Comparison of ENCODE assay signal across 17 cellular contexts in genomic region chr16:56341656-56342397, GRCh38.
DNase-seq lines count a peak whose midpoint lies in the region; ATAC-seq and TF ChIP-seq lines count a peak whose summit lies in the region.
"Had no signal": no experiment of that assay in that cellular context is flagged by ENCODE, and none has a peak within 500 bp of the region (broad histone marks: within the 10 kb centered on the region; RNA-seq: fewer than 3 reads in every experiment).

No MANE protein-coding gene starts in this region.

- no peak overlapping the region for H4K91ac ChIP-seq in IMR-90 (ENCODE audit: insufficient read depth, low read depth, low read length)

- BruUV-seq in IMR-90 (replicated peaks; lab: Mats Ljungman, UMichigan), result no TSS peak

- DNase-seq in AG20443 (ENCODE audit: low spot score) (peak; percentile 43), IMR-90 (no peak), amniotic epithelial cell (ENCODE audit: low read depth) (peak; percentile 27), myocyte (ENCODE audit: low read depth) (peak; percentile 97), dermis blood vessel endothelial cell (no peak)
- no peak for DNase-seq in CD8-positive, alpha-beta T cell
- DNase-seq: Caco-2, DMS153, NCI-H1417 treated with DMSO at 0.1 percent for 48 hours, NCI-H1930, NCI-H226, NCI-H526, PC-9, SW 1271 had no signal

- H2BK5ac ChIP-seq in IMR-90 (ENCODE audit: low read depth, low read length, poor library complexity, severe bottlenecking), result no peak overlapping the region

- no peak overlapping the region for H3K4me3 ChIP-seq in IMR-90 (ENCODE audit: insufficient read depth, low read depth, low read length)
- no peak overlapping the region for H3K4me3 ChIP-seq in CD8-positive, alpha-beta T cell (ENCODE audit: low read depth, low read length)
- H3K4me3 ChIP-seq: PC-9 had no signal

- no peaks in the 10 kb centered on the region for H3K36me3 ChIP-seq in IMR-90 (ENCODE audit: control insufficient read depth, insufficient read depth, low read length)
- H3K36me3 ChIP-seq in CD8-positive, alpha-beta T cell (ENCODE audit: insufficient read depth, low read length), result no peaks in the 10 kb centered on the region

- H3K36me3 Mint-ChIP-seq in CD8-positive, alpha-beta T cell, result no peaks in the 10 kb centered on the region
- H3K36me3 Mint-ChIP-seq: CD14-positive monocyte had no signal

- no peak overlapping the region for H2BK15ac ChIP-seq in IMR-90 (ENCODE audit: low read depth, low read length)

- dilution Hi-C loops in IMR-90 (cut with HindIII; ENCODE audit: low sequenced_read_pairs, unreplicated experiment), result no loop called here

- H3K9me1 ChIP-seq in IMR-90 (ENCODE audit: insufficient read depth, low read length), result no peaks in the 10 kb centered on the region

- no peak overlapping the region for H3K9ac ChIP-seq in IMR-90 (ENCODE audit: low read depth, low read length)

- no peak overlapping the region for H3K4me3 Mint-ChIP-seq in CD8-positive, alpha-beta T cell
- H3K4me3 Mint-ChIP-seq: CD14-positive monocyte had no signal

- no peak overlapping the region for H3K14ac ChIP-seq in IMR-90 (replicated peaks; ENCODE audit: low read depth, low read length)

- H3K9me3 ChIP-seq in IMR-90 (ENCODE audit: control insufficient read depth, insufficient read depth, low read length), result no peaks in the 10 kb centered on the region
- no peaks in the 10 kb centered on the region for H3K9me3 ChIP-seq in CD8-positive, alpha-beta T cell (ENCODE audit: low read length)
- H3K9me3 ChIP-seq: Caco-2 had no signal

- H3K23ac ChIP-seq in IMR-90 (ENCODE audit: low read depth, low read length), result no peak overlapping the region

- no peak overlapping the region for H3K27ac ChIP-seq in IMR-90 (ENCODE audit: insufficient read depth, low read length)
- H3K27ac ChIP-seq in CD8-positive, alpha-beta T cell (ENCODE audit: low read depth, low read length), result no peak overlapping the region
- H3K27ac ChIP-seq: PC-9 had no signal

- no peak overlapping the region for H3K4ac ChIP-seq in IMR-90 (ENCODE audit: low read depth, low read length)

- H3K18ac ChIP-seq in IMR-90 (ENCODE audit: low read depth, low read length), result no peak overlapping the region

- no peak overlapping the region for H3K56ac ChIP-seq in IMR-90 (ENCODE audit: extremely low read depth, insufficient read depth, low read length)

- H3K27ac Mint-ChIP-seq in CD8-positive, alpha-beta T cell, result no peak overlapping the region
- H3K27ac Mint-ChIP-seq: CD14-positive monocyte had no signal

- TF ChIP-seq POLR2A in IMR-90 (IDR thresholded peaks at IDR 0.05; ENCODE audit: low read depth, low read length), result no peak

- H2AK9ac ChIP-seq in IMR-90 (replicated peaks; ENCODE audit: low read depth, low read length, poor library complexity), result no peak overlapping the region

- TF ChIP-seq CTCF in IMR-90 (conservative IDR thresholded peaks at IDR 0.05; ENCODE audit: low read depth, low read length), result no peak
- TF ChIP-seq CTCF in CD8-positive, alpha-beta T cell (IDR thresholded peaks at IDR 0.05), result no peak

- no peak overlapping the region for H2AK5ac ChIP-seq in IMR-90 (ENCODE audit: low read depth, low read length)

- no peak overlapping the region for H4K5ac ChIP-seq in IMR-90 (ENCODE audit: low read depth, low read length)

- peak overlapping the region; percentile 33 for H2AFZ ChIP-seq in IMR-90 (replicated peaks; ENCODE audit: low read length, poor library complexity)
- H2AFZ ChIP-seq: PC-9 had no signal

- CTCF ChIA-PET in IMR-90 (lab: Yijun Ruan, JAX), result no interaction called here
- CTCF ChIA-PET in CD8-positive, alpha-beta T cell (lab: Charles Lee), result interaction anchor here (0.7 to 2.0 kb wide), 2 partner anchors 24 to 32 kb away, joined by 3 to 6 read pairs; no protein-coding TSS in a partner anchor

- H2BK120ac ChIP-seq in IMR-90 (ENCODE audit: low read depth, low read length), result no peak overlapping the region

- in situ Hi-C loops in IMR-90 (cut with MboI; ENCODE audit: low sequenced_read_pairs), result no loop called here

- H2BK20ac ChIP-seq in IMR-90 (ENCODE audit: low read depth, low read length), result no peak overlapping the region

- intact Hi-C loops in IMR-90 (cut with micrococcal nuclease), result no loop called here
- intact Hi-C loops in CD8-positive, alpha-beta T cell (cut with DNase I, micrococcal nuclease), result no loop called here

- no peak overlapping the region for H3K4me2 ChIP-seq in IMR-90 (ENCODE audit: low read depth, low read length)
- H3K4me2 ChIP-seq: PC-9 had no signal

- H4K8ac ChIP-seq in IMR-90 (ENCODE audit: low read depth in 2 of 2, low read length in 2 of 2), result no peak overlapping the region

- H3K79me1 ChIP-seq in IMR-90 (ENCODE audit: low read depth in 1 of 2, low read length in 2 of 2), result no peaks in the 10 kb centered on the region

- WGBS in IMR-90 (ENCODE audit: extremely low coverage in 2 of 2, insufficient read length in 1 of 2), 2 experiments, result 56% methylated on average over 3 of the region's 9 CpGs; no CpG with 5 or more reads in 1 of the 2 experiments

- no peaks in the 10 kb centered on the region for H3K4me1 Mint-ChIP-seq in CD8-positive, alpha-beta T cell (ENCODE audit: low read depth)
- H3K4me1 Mint-ChIP-seq: CD14-positive monocyte had no signal

- H3K9me3 Mint-ChIP-seq in CD8-positive, alpha-beta T cell, result no peaks in the 10 kb centered on the region
- H3K9me3 Mint-ChIP-seq: CD14-positive monocyte had no signal

- peak; percentile 65 for ATAC-seq in IMR-90 (ENCODE audit: low read depth)
- no peak for ATAC-seq in HG03159 (IDR thresholded peaks at IDR 0.05; ENCODE audit: unreplicated experiment)
- no peak for ATAC-seq in GM18868 (IDR thresholded peaks at IDR 0.05; ENCODE audit: unreplicated experiment)
- ATAC-seq in CD8-positive, alpha-beta T cell, result no peak

- no peak for TF ChIP-seq RAD21 in IMR-90 (IDR thresholded peaks at IDR 0.05; ENCODE audit: low read length)

- H3K27me3 Mint-ChIP-seq in CD8-positive, alpha-beta T cell (ENCODE audit: low read depth), result no peaks in the 10 kb centered on the region

- H3K27me3 ChIP-seq in IMR-90 (ENCODE audit: control insufficient read depth, insufficient read depth, low read length), result no peaks in the 10 kb centered on the region; the same call in 1 of the 2 replicates
- H3K27me3 ChIP-seq in CD8-positive, alpha-beta T cell (ENCODE audit: insufficient read depth, low read length), result no peaks in the 10 kb centered on the region

- no peaks in the 10 kb centered on the region for H4K20me1 ChIP-seq in IMR-90 (ENCODE audit: insufficient read depth, low read length)

- POLR2A ChIA-PET in IMR-90 (lab: Charles Lee; ENCODE audit: unreplicated experiment), result interaction anchor here (0.5 to 0.6 kb wide), 2 partner anchors 29 to 417 kb away, joined by 3 read pairs; no protein-coding TSS in a partner anchor
- POLR2A ChIA-PET in CD8-positive, alpha-beta T cell (lab: Charles Lee), result no interaction called here

- peaks cover 2% of the 10 kb centered on the region; the same call in 1 of the 2 replicates for H3K4me1 ChIP-seq in IMR-90 (ENCODE audit: control insufficient read depth, insufficient read depth, low read length)
- no peaks in the 10 kb centered on the region for H3K4me1 ChIP-seq in CD8-positive, alpha-beta T cell (ENCODE audit: insufficient read depth, low read length)
- H3K4me1 ChIP-seq: Caco-2 had no signal

TF ChIP-seq in IMR-90, 13 proteins besides CTCF, POLR2A, EP300 and RAD21:
- TF ChIP-seq FOS (IDR thresholded peaks at IDR 0.05; ENCODE audit: low read depth, low read length) (no peak), MAFK (IDR thresholded peaks at IDR 0.05; ENCODE audit: low read depth, low read length) (no peak), NFE2L2 (IDR thresholded peaks at IDR 0.05; ENCODE audit: low read depth, low read length) (no peak), CHD1 (IDR thresholded peaks at IDR 0.05; ENCODE audit: low read depth, low read length) (no peak), SMC3 (IDR thresholded peaks at IDR 0.05; ENCODE audit: low read depth, low read length) (no peak), RFX5 (IDR thresholded peaks at IDR 0.05; ENCODE audit: low read depth, low read length) (no peak), MAZ (IDR thresholded peaks at IDR 0.05; ENCODE audit: borderline replicate concordance, low read depth, low read length) (no peak), BHLHE40 (IDR thresholded peaks at IDR 0.05; ENCODE audit: low read depth, low read length) (no peak), CEBPB (IDR thresholded peaks at IDR 0.05; ENCODE audit: low read depth, low read length) (no peak), MXI1 (IDR thresholded peaks at IDR 0.05; ENCODE audit: borderline replicate concordance, low read depth, low read length) (no peak), RCOR1 (IDR thresholded peaks at IDR 0.05; ENCODE audit: insufficient replicate concordance, low read length) (no peak), ELK1 (IDR thresholded peaks at IDR 0.05; ENCODE audit: borderline replicate concordance, low read depth, low read length) (no peak)
- TF ChIP-seq, protein P1, sequence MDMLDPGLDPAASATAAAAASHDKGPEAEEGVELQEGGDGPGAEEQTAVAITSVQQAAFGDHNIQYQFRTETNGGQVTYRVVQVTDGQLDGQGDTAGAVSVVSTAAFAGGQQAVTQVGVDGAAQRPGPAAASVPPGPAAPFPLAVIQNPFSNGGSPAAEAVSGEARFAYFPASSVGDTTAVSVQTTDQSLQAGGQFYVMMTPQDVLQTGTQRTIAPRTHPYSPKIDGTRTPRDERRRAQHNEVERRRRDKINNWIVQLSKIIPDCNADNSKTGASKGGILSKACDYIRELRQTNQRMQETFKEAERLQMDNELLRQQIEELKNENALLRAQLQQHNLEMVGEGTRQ (IDR thresholded peaks at IDR 0.05; ENCODE audit: low read depth, low read length), result no peak

Comparison
In these comparisons a context has a peak if more than half of its experiments do, and no peak if none do; other contexts are left out.
1. DNase-seq: peak in AG20443 (single experiment), amniotic epithelial cell (single experiment) and myocyte (single experiment); none in IMR-90 (single experiment), dermis blood vessel endothelial cell (single experiment) and CD8-positive, alpha-beta T cell (0 of 7).